10 cellular contexts compared by ENCODE assay signal in genomic region chr22:36367479-36367878, GRCh38. TPM values are rescaled to one million over a fixed set of nuclear protein-coding genes. Genes with fewer than 3 reads are reported as not detected.
DNase-seq lines count a peak whose midpoint lies in the region; ATAC-seq, FAIRE-seq and TF ChIP-seq lines count a peak whose summit lies in the region.
"Had no signal": no experiment of that assay in that cellular context is flagged by ENCODE, and none has a peak within 500 bp of the region (broad histone marks: within the 10 kb centered on the region; RNA-seq: fewer than 3 reads in every experiment).

No MANE protein-coding gene starts in this region.

- no peak for FAIRE-seq in endothelial cell of umbilical vein (lab: Jason Lieb, UNC)

- no peaks in the 10 kb centered on the region for H3K27me3 ChIP-seq in AG04450 (ENCODE audit: control insufficient read depth, insufficient read depth, low read length)
- H3K27me3 ChIP-seq in Panc1 (ENCODE audit: control insufficient read depth, insufficient read depth, low read length): no peaks in the 10 kb centered on the region
- no peaks in the 10 kb centered on the region for H3K27me3 ChIP-seq in endothelial cell of umbilical vein (ENCODE audit: control insufficient read depth in 2 of 2, insufficient read depth in 2 of 2, low read length in 2 of 2)
- no peaks in the 10 kb centered on the region for H3K27me3 ChIP-seq in neural progenitor cell

- TF ChIP-seq CTCF in AG04450 (IDR thresholded peaks at IDR 0.05; ENCODE audit: low read depth, low read length) (no peak), Panc1 (IDR thresholded peaks at IDR 0.05) (no peak), endothelial cell of umbilical vein (IDR thresholded peaks at IDR 0.05; ENCODE audit: extremely low read depth in 1 of 2, insufficient read depth in 1 of 2, low read depth in 1 of 2, low read length in 2 of 2) (no peak), neural progenitor cell (IDR thresholded peaks at IDR 0.05) (no peak)

- in situ Hi-C loops in Panc1 (cut with HindIII; ENCODE audit: low pct_unique_long_range_greater_than_20kb, low sequenced_read_pairs): no loop called here

- H3K4me1 Mint-ChIP-seq in neural progenitor cell: peaks cover 91% of the 10 kb centered on the region

- no peaks in the 10 kb centered on the region for H3K9me1 ChIP-seq in endothelial cell of umbilical vein (replicated peaks; ENCODE audit: control insufficient read depth, extremely low read depth, insufficient read depth, low read length)

- no TSS peak for BruUV-seq in Panc1 (replicated peaks; lab: Mats Ljungman, UMichigan)
- no TSS peak for BruUV-seq in endothelial cell of umbilical vein (replicated peaks; lab: Mats Ljungman, UMichigan)

- intact Hi-C loops in Panc1 (cut with micrococcal nuclease; ENCODE audit: unreplicated experiment): no loop called here
- intact Hi-C loops in endothelial cell of umbilical vein (cut with micrococcal nuclease): loop anchor here (5.0 kb wide), 1 partner anchor 100 kb away; no protein-coding TSS in a partner anchor

- H2AFZ ChIP-seq in endothelial cell of umbilical vein (ENCODE audit: low read depth, low read length) (no peak overlapping the region), neural progenitor cell (replicated peaks) (no peak overlapping the region)

- peaks cover 3% of the 10 kb centered on the region for H3K27me3 Mint-ChIP-seq in neural progenitor cell (ENCODE audit: insufficient read depth, low read depth)

- dilution Hi-C loops in endothelial cell of umbilical vein (cut with MboI; ENCODE audit: extremely low pct_ligation_motif_present, low sequenced_read_pairs): no loop called here

- H3K4me2 ChIP-seq in endothelial cell of umbilical vein (ENCODE audit: insufficient read depth, low read length) (peak overlapping the region; percentile 6), neural progenitor cell (no peak overlapping the region)

- TF ChIP-seq POLR2A in endothelial cell of umbilical vein (IDR thresholded peaks at IDR 0.05; ENCODE audit: low read depth, low read length): no peak

- peak overlapping the region; percentile 87 for H3K27ac Mint-ChIP-seq in neural progenitor cell

- H3K36me3 Mint-ChIP-seq in neural progenitor cell: peaks cover 2% of the 10 kb centered on the region

- DNase-seq in AG04450 (ENCODE audit: low read depth, low spot score) (no peak), Panc1 (ENCODE audit: low read depth, low spot score) (no peak), endothelial cell of umbilical vein (ENCODE audit: low read depth, low spot score) (no peak), neural progenitor cell (ENCODE audit: low spot score) (no peak), NCI-H146 (lab: John Stamatoyannopoulos, UW) (no peak), C1 segment of cervical spinal cord (lab: John Stamatoyannopoulos, UW) (no peak)
- DNase-seq in stimulated activated CD4-positive, alpha-beta T cell treated with anti-CD3 and anti-CD28 coated beads, Interleukin-4, amount 100 ng/mL, for 24 hours: no peak
- DNase-seq: NCI-H774 had no signal

- peaks cover 46% of the 10 kb centered on the region for H3F3A ChIP-seq in neural progenitor cell (ENCODE audit: low read depth)

- POLR2A ChIA-PET in AG04450 (lab: Yijun Ruan, JAX) (interaction anchor here (0.5 to 4.2 kb wide), 6 partner anchors 11 to 103 kb away, joined by 3 to 30 read pairs (median 5); partner anchors contain the start of gene MYH9), Panc1 (lab: Charles Lee) (no interaction called here), endothelial cell of umbilical vein (lab: Charles Lee) (no interaction called here)

- H3K4me1 ChIP-seq in Panc1 (ENCODE audit: control insufficient read depth, insufficient read depth, low read length) (peaks cover 93% of the 10 kb centered on the region), endothelial cell of umbilical vein (ENCODE audit: control insufficient read depth, extremely low read depth, insufficient read depth, low read length) (peaks cover 95% of the 10 kb centered on the region), neural progenitor cell (peaks cover 82% of the 10 kb centered on the region)

- no peaks in the 10 kb centered on the region for H3K9me3 Mint-ChIP-seq in neural progenitor cell

- H3K4me3 ChIP-seq in AG04450 (ENCODE audit: low read depth, low read length): peak overlapping the region; percentile 22
- peak overlapping the region in 1 of 2 experiments; percentile 4; a peak in 2 of 4 replicates for H3K4me3 ChIP-seq in Panc1 (ENCODE audit: low read depth in 2 of 2, low read length in 2 of 2)
- H3K4me3 ChIP-seq in endothelial cell of umbilical vein (replicated peaks in 1 of 3; ENCODE audit: insufficient read depth in 1 of 3, low read depth in 1 of 3, low read length in 3 of 3): no peak overlapping the region
- H3K4me3 ChIP-seq in neural progenitor cell: no peak overlapping the region

- no peak overlapping the region for H3K4me3 Mint-ChIP-seq in neural progenitor cell

- H4K20me1 ChIP-seq in endothelial cell of umbilical vein (replicated peaks; ENCODE audit: control insufficient read depth, extremely low read depth, insufficient read depth, low read length): no peaks in the 10 kb centered on the region
- peaks cover 86% of the 10 kb centered on the region for H4K20me1 ChIP-seq in neural progenitor cell (ENCODE audit: low read depth)

- H3K9me3 ChIP-seq in AG04450 (ENCODE audit: control insufficient read depth, insufficient read depth, low read length) (no peaks in the 10 kb centered on the region), Panc1 (ENCODE audit: control insufficient read depth, insufficient read depth, low read depth, low read length) (no peaks in the 10 kb centered on the region), endothelial cell of umbilical vein (replicated peaks; ENCODE audit: control insufficient read depth, insufficient read depth, low read length) (no peaks in the 10 kb centered on the region), neural progenitor cell (ENCODE audit: low read depth) (no peaks in the 10 kb centered on the region)

- peak overlapping the region; percentile 86 for H3K27ac ChIP-seq in AG04450 (ENCODE audit: low read depth, low read length)
- peak overlapping the region; percentile 97 for H3K27ac ChIP-seq in Panc1 (ENCODE audit: low read length)
- H3K27ac ChIP-seq in endothelial cell of umbilical vein (ENCODE audit: insufficient read depth, low read depth, low read length): peak overlapping the region; percentile 86
- H3K27ac ChIP-seq in neural progenitor cell: no peak overlapping the region
- H3K27ac ChIP-seq: HL-60 had no signal

- H3K9ac ChIP-seq in endothelial cell of umbilical vein (replicated peaks; ENCODE audit: extremely low read depth, insufficient read depth, low read length): peak overlapping the region; percentile 65
- no peak overlapping the region for H3K9ac ChIP-seq in neural progenitor cell

- CTCF ChIA-PET in AG04450 (lab: Charles Lee) (no interaction called here), Panc1 (lab: Charles Lee) (no interaction called here), endothelial cell of umbilical vein (lab: Charles Lee) (interaction anchor here (2.4 kb wide), 1 partner anchor 103 kb away, joined by 10 read pairs; no protein-coding TSS in a partner anchor)

- ATAC-seq in Panc1 (no peak), HG02981 (IDR thresholded peaks at IDR 0.05; ENCODE audit: unreplicated experiment) (no peak)

- H3K36me3 ChIP-seq in Panc1 (ENCODE audit: control insufficient read depth, insufficient read depth, low read length) (no peaks in the 10 kb centered on the region), endothelial cell of umbilical vein (ENCODE audit: control insufficient read depth in 2 of 2, extremely low read depth in 1 of 2, insufficient read depth in 2 of 2, low read length in 2 of 2) (peaks cover 5 to 7% of the 10 kb centered on the region in 2 experiments), neural progenitor cell (no peaks in the 10 kb centered on the region)

- H3K79me2 ChIP-seq in endothelial cell of umbilical vein (ENCODE audit: control insufficient read depth, insufficient read depth, low read length): peaks cover 98% of the 10 kb centered on the region
- H3K79me2 ChIP-seq in neural progenitor cell (ENCODE audit: low read depth): peaks cover 98% of the 10 kb centered on the region

TF ChIP-seq in endothelial cell of umbilical vein, 7 proteins besides CTCF, POLR2A, EP300 and RAD21:
- TF ChIP-seq EZH2 (IDR thresholded peaks at IDR 0.05; ENCODE audit: borderline replicate concordance, low read depth, low read length, severe bottlenecking): no peak
- TF ChIP-seq JUN (IDR thresholded peaks at IDR 0.05; ENCODE audit: borderline replicate concordance, insufficient read depth, insufficient read length, low read depth): no peak
- TF ChIP-seq POLR2AphosphoS5 (IDR thresholded peaks at IDR 0.05; ENCODE audit: insufficient read depth, low read depth, low read length): no peak
- no peak for TF ChIP-seq FOS (IDR thresholded peaks at IDR 0.05; ENCODE audit: borderline replicate concordance, insufficient read depth, low read length)
- no peak for TF ChIP-seq GATA2 (IDR thresholded peaks at IDR 0.05; ENCODE audit: insufficient read depth, insufficient read length, low read depth, low read length)
- no peak for TF ChIP-seq MAX (IDR thresholded peaks at IDR 0.05; ENCODE audit: insufficient read depth, insufficient read length)
- TF ChIP-seq MYC (IDR thresholded peaks at IDR 0.05; ENCODE audit: low read depth, low read length): no peak

RNA-seq across cellular contexts. Expression of gene MYH9, which starts 20.3 kb away (rescaled TPM):
- 338 and 432 TPM in 2 replicates for polyA plus RNA-seq in AG04450 (2011; rRNA removed)
- polyA minus RNA-seq in AG04450 (2011; rRNA and poly(A)+ RNA removed): 1,487 and 1,729 TPM in 2 replicates
- total RNA-seq in Panc1 (2021; ENCODE audit: unreplicated experiment): 788 TPM
- 1,068 TPM for polyA plus RNA-seq in Panc1 (2012; ENCODE audit: insufficient read length)
- total RNA-seq in endothelial cell of umbilical vein: 1,331 and 1,413 TPM in 2 replicates
- 157 and 188 TPM in 2 replicates for polyA plus RNA-seq in endothelial cell of umbilical vein
- 377 and 396 TPM in 2 replicates for polyA plus RNA-seq in endothelial cell of umbilical vein (2011; cell fraction: cytosol; rRNA removed)
- polyA plus RNA-seq in endothelial cell of umbilical vein (2011; cell fraction: nucleus; rRNA removed): 759 and 766 TPM in 2 replicates
- polyA plus RNA-seq in endothelial cell of umbilical vein (2012): 496 and 585 TPM in 2 replicates
- polyA minus RNA-seq in endothelial cell of umbilical vein: 1,176 and 1,679 TPM in 2 replicates
- 42.9 TPM for polyA minus RNA-seq in endothelial cell of umbilical vein (2011; cell fraction: cytosol; rRNA and poly(A)+ RNA removed)
- 498 and 877 TPM in 2 replicates for polyA minus RNA-seq in endothelial cell of umbilical vein (2011; cell fraction: nucleus; rRNA and poly(A)+ RNA removed)
- total RNA-seq in neural progenitor cell (ENCODE audit: low replicate concordance): 77.2 and 189 TPM in 2 replicates
